ENCODE assay signal across 9 cellular contexts in the genomic region with DNA sequence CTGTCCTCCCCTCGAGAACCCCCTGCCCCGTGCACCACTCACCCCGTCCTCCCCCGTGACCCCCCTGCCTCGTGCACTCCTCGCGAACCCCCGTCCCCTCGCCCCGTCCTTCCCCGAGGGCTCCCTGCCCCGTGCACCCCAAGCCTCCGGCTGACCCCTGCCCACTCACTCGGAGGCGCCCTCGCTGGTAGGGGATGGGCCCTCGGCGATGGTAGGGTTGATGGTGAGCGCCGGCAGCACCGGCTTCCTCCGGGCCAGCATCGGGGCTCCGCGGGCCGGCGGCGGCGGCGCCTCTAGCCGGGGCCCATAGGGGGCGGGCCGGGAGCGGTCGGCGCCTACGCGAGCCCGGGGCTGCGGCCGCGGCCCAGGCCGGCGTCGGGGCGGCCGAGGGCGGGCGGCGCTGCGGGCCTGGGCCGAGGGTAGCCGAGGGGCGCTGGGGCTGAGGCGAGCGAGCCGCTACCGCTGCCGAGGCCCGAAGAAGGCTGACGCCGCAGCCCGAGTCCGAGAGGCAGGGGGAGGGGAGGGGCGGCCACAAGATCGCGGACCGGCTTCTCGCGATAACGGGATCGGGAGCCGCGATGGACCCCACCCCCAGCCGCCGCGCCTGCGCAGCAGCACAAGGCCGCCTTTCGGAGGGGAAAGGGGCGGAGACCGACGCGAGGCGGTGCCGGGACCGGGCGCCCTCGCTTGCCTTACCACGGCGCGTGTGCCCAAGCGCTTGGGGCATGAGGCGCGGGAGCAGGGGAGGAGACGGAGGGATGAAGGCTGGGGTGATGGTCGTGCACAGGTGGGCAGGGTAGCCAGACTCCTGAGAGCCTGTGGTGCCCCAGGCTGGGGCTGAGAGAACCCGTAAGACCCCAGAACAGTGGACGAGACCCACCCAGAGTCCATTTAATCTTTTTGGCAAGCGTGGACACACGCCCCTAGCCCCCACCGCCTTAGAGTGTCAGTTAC. TPM values are rescaled to one million over a fixed set of nuclear protein-coding genes. Genes with fewer than 3 reads are reported as not detected.
DNase-seq lines count a peak whose midpoint lies in the region; ATAC-seq, FAIRE-seq and TF ChIP-seq lines count a peak whose summit lies in the region.
"Had no signal": no experiment of that assay in that cellular context is flagged by ENCODE, and none has a peak within 500 bp of the region (broad histone marks: within the 10 kb centered on the region; RNA-seq: fewer than 3 reads in every experiment).

A gene (minus strand): TSS at position 508 of the 954 bp plus-strand sequence. CDS start 247 bp downstream, at position 261.

- 2% methylated on average over 102 of the region's 102 CpGs for WGBS in liver

- H3K9me3 ChIP-seq in liver (ENCODE audit: control insufficient read depth in 4 of 4, low read length in 3 of 4): no peaks in the 10 kb centered on the region

- H3K27me3 ChIP-seq in liver (ENCODE audit: control insufficient read depth in 4 of 4, insufficient read depth in 4 of 4, low read length in 3 of 4): no peaks in the 10 kb centered on the region

- TF ChIP-seq CTCF in liver (IDR thresholded peaks at IDR 0.05; ENCODE audit: low read depth, low read length, missing input control): no peak

- peak; percentile 29 to 55 for TF ChIP-seq RAD21 in liver (IDR thresholded peaks at IDR 0.05)

- FAIRE-seq in GM19239 (lab: Jason Lieb, UNC): peak; percentile 90
- FAIRE-seq: TTC549 had no signal

- H3K36me3 ChIP-seq in liver (ENCODE audit: control insufficient read depth in 4 of 4, insufficient read depth in 3 of 4, low read depth in 1 of 4, low read length in 3 of 4): peaks cover 0 to 3% (median 0%) of the 10 kb centered on the region in 4 donors

- peak within 1 kb of the TSS; percentile 93 to 94 for H3K9ac ChIP-seq in liver (ENCODE audit: low read depth in 1 of 2, low read length in 2 of 2)

- H3K4me3 ChIP-seq in liver (ENCODE audit: low read depth in 1 of 3, low read length in 3 of 3): peak within 1 kb of the TSS; percentile 54 to 100 (median 79)

- H3K27ac ChIP-seq in liver (ENCODE audit: low read depth in 1 of 2, low read length in 2 of 2): peak within 1 kb of the TSS; percentile 15 to 72

- peak; percentile 97 for DNase-seq in Ammon's horn (ENCODE audit: low spot score)
- peak; percentile 98 for DNase-seq in GM19239 (ENCODE audit: insufficient read length, low spot score)
- peak; percentile 74 for DNase-seq in NCI-H748 treated with DMSO at 0.1 percent for 48 hours (lab: John Stamatoyannopoulos, UW)
- DNase-seq in activated CD4-positive, alpha-beta T cell treated with anti-CD3 and anti-CD28 coated beads, Interleukin-2, amount 50 U/mL, for 48 hours: peak; percentile 97
- DNase-seq in dermis blood vessel endothelial cell: peak; percentile 94
- DNase-seq in stimulated activated CD4-positive, alpha-beta T cell treated with anti-CD3 and anti-CD28 coated beads, Interleukin-4, amount 100 ng/mL, for 1 hour: peak; percentile 98

- peak; percentile 70 for ATAC-seq in HG03520 (IDR thresholded peaks at IDR 0.05; ENCODE audit: unreplicated experiment)

- H3K4me1 ChIP-seq in liver (ENCODE audit: control insufficient read depth in 4 of 4, insufficient read depth in 4 of 4, low read length in 3 of 4): peaks cover 7 to 16% (median 14%) of the 10 kb centered on the region in 4 donors

TF ChIP-seq in liver, 16 proteins besides CTCF, POLR2A, EP300 and RAD21:
- TF ChIP-seq EGR1 (IDR thresholded peaks at IDR 0.05; ENCODE audit: low read depth in 2 of 2) (no peak), FOXA2 (IDR thresholded peaks at IDR 0.05) (no peak), RXRA (IDR thresholded peaks at IDR 0.05) (no peak), FOXA1 (IDR thresholded peaks at IDR 0.05) (no peak), SP1 (IDR thresholded peaks at IDR 0.05) (peak; percentile 14), GABPA (IDR thresholded peaks at IDR 0.05 in 1 of 2, conservative IDR thresholded peaks at IDR 0.05 in 1 of 2) (no peak), YY1 (IDR thresholded peaks at IDR 0.05) (peak; percentile 58), TAF1 (conservative IDR thresholded peaks at IDR 0.05) (no peak), HNF4A (conservative IDR thresholded peaks at IDR 0.05) (no peak), NR2F2 (IDR thresholded peaks at IDR 0.05) (no peak)
- TF ChIP-seq, protein P1, sequence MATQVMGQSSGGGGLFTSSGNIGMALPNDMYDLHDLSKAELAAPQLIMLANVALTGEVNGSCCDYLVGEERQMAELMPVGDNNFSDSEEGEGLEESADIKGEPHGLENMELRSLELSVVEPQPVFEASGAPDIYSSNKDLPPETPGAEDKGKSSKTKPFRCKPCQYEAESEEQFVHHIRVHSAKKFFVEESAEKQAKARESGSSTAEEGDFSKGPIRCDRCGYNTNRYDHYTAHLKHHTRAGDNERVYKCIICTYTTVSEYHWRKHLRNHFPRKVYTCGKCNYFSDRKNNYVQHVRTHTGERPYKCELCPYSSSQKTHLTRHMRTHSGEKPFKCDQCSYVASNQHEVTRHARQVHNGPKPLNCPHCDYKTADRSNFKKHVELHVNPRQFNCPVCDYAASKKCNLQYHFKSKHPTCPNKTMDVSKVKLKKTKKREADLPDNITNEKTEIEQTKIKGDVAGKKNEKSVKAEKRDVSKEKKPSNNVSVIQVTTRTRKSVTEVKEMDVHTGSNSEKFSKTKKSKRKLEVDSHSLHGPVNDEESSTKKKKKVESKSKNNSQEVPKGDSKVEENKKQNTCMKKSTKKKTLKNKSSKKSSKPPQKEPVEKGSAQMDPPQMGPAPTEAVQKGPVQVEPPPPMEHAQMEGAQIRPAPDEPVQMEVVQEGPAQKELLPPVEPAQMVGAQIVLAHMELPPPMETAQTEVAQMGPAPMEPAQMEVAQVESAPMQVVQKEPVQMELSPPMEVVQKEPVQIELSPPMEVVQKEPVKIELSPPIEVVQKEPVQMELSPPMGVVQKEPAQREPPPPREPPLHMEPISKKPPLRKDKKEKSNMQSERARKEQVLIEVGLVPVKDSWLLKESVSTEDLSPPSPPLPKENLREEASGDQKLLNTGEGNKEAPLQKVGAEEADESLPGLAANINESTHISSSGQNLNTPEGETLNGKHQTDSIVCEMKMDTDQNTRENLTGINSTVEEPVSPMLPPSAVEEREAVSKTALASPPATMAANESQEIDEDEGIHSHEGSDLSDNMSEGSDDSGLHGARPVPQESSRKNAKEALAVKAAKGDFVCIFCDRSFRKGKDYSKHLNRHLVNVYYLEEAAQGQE (IDR thresholded peaks at IDR 0.05): peak; percentile 37
- TF ChIP-seq, protein P2, sequence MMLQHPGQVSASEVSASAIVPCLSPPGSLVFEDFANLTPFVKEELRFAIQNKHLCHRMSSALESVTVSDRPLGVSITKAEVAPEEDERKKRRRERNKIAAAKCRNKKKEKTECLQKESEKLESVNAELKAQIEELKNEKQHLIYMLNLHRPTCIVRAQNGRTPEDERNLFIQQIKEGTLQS (IDR thresholded peaks at IDR 0.05): no peak
- TF ChIP-seq, protein P3, sequence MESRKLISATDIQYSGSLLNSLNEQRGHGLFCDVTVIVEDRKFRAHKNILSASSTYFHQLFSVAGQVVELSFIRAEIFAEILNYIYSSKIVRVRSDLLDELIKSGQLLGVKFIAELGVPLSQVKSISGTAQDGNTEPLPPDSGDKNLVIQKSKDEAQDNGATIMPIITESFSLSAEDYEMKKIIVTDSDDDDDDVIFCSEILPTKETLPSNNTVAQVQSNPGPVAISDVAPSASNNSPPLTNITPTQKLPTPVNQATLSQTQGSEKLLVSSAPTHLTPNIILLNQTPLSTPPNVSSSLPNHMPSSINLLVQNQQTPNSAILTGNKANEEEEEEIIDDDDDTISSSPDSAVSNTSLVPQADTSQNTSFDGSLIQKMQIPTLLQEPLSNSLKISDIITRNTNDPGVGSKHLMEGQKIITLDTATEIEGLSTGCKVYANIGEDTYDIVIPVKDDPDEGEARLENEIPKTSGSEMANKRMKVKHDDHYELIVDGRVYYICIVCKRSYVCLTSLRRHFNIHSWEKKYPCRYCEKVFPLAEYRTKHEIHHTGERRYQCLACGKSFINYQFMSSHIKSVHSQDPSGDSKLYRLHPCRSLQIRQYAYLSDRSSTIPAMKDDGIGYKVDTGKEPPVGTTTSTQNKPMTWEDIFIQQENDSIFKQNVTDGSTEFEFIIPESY (IDR thresholded peaks at IDR 0.05): peak; percentile 99
- TF ChIP-seq, protein P4, sequence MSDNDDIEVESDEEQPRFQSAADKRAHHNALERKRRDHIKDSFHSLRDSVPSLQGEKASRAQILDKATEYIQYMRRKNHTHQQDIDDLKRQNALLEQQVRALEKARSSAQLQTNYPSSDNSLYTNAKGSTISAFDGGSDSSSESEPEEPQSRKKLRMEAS (IDR thresholded peaks at IDR 0.05): no peak

RNA-seq across cellular contexts. Expression of the gene that starts here (rescaled TPM):
- total RNA-seq in dermis blood vessel endothelial cell (152 and 183 TPM in 2 replicates), liver (10 to 100 TPM; 43.8 to 64.4 TPM)
- polyA plus RNA-seq in liver: 10 to 100 TPM; 40.3 to 72.7 TPM

Comparison
In these comparisons a context has a peak if more than half of its experiments do, and no peak if none do; other contexts are left out.
1. Peak in every context shown above with its lines: DNase-seq, ATAC-seq, H3K4me3 ChIP-seq and H3K27ac ChIP-seq.